12 cellular contexts compared by ENCODE assay signal in genomic region chr19:43674630-43674982, GRCh38. TPM values are rescaled to one million over a fixed set of nuclear protein-coding genes. Genes with fewer than 3 reads are reported as not detected.
DNase-seq lines count a peak whose midpoint lies in the region; ATAC-seq lines count a peak whose summit lies in the region.
"Had no signal": no experiment of that assay in that cellular context is flagged by ENCODE, and none has a peak within 500 bp of the region (broad histone marks: within the 10 kb centered on the region; RNA-seq: fewer than 3 reads in every experiment).

No MANE protein-coding gene starts in this region.

- H3K23ac ChIP-seq in trophoblast cell (ENCODE audit: low read length) = no peak overlapping the region

- no peak for ATAC-seq in HG02571 (IDR thresholded peaks at IDR 0.05; ENCODE audit: unreplicated experiment)

- H3K79me1 ChIP-seq in trophoblast cell (ENCODE audit: low read length) = no peaks in the 10 kb centered on the region

- H3K36me3 Mint-ChIP-seq in dendritic cell treated with granulocyte-macrophage colony-stimulating factor and Interleukin-4, amounts not matched to agents 40 ng/mL and 50 ng/mL, for 4 days (ENCODE audit: low read depth) = peaks cover 6% of the 10 kb centered on the region

- H3K36me3 ChIP-seq in trophoblast cell (ENCODE audit: control insufficient read depth in 1 of 2, insufficient read depth in 2 of 2, low read length in 2 of 2) = no peaks in the 10 kb centered on the region

- peak; percentile 55 for DNase-seq in Daoy (ENCODE audit: low read depth)
- peak; percentile 72 to 75 for DNase-seq in NOMO-1 (lab: John Stamatoyannopoulos, UW; ENCODE audit: unreplicated experiment in 2 of 2)
- peak in 1 of 2 donors; percentile 33 for DNase-seq in trophoblast cell
- no peak for DNase-seq in SHP77 (lab: John Stamatoyannopoulos, UW)
- DNase-seq in activated gamma-delta T cell (lab: John Stamatoyannopoulos, UW) = no peak
- no peak for DNase-seq in NCI-H1105 (lab: John Stamatoyannopoulos, UW)
- DNase-seq: activated T-cell treated with anti-CD3 and anti-CD28 coated beads, Interleukin-2, amount 50 U/mL, for 72 hours; dermis blood vessel endothelial cell; NCI-H345; T-helper 9 cell had no signal

- intact Hi-C loops in dendritic cell treated with granulocyte-macrophage colony-stimulating factor and Interleukin-4, amounts not matched to agents 40 ng/mL and 50 ng/mL, for 4 days (cut with micrococcal nuclease) = no loop called here

- no peaks in the 10 kb centered on the region for H3K79me2 ChIP-seq in trophoblast cell (ENCODE audit: control insufficient read depth, insufficient read depth, low read length, poor library complexity)

- no peak overlapping the region for H4K12ac ChIP-seq in trophoblast cell (ENCODE audit: low read depth, low read length)

- no peaks in the 10 kb centered on the region for H3K9me3 Mint-ChIP-seq in dendritic cell treated with granulocyte-macrophage colony-stimulating factor and Interleukin-4, amounts not matched to agents 40 ng/mL and 50 ng/mL, for 4 days
- H3K9me3 Mint-ChIP-seq: activated T-cell treated with anti-CD3 and anti-CD28 coated beads, Interleukin-2, amount 50 U/mL, for 72 hours had no signal

- no peak overlapping the region for H3K27ac ChIP-seq in trophoblast cell (ENCODE audit: low read depth, low read length)

- no peak overlapping the region for H2BK12ac ChIP-seq in trophoblast cell (ENCODE audit: low read length)

- no peak overlapping the region for H3K14ac ChIP-seq in trophoblast cell (ENCODE audit: low read length)

- no peak overlapping the region for H2BK5ac ChIP-seq in trophoblast cell (ENCODE audit: low read depth, low read length, poor library complexity)

- H3K4me1 ChIP-seq in trophoblast cell (ENCODE audit: control insufficient read depth in 1 of 2, insufficient read depth in 2 of 2, low read length in 2 of 2) = peaks cover 6 to 7% of the 10 kb centered on the region in 2 experiments

- peak overlapping the region; percentile 31 for H4K91ac ChIP-seq in trophoblast cell (ENCODE audit: low read depth, low read length)

- no peak overlapping the region for H3K18ac ChIP-seq in trophoblast cell (ENCODE audit: low read length)

- no CpG with 5 or more reads among the region's 3 CpGs for WGBS in trophoblast cell (ENCODE audit: extremely low coverage, insufficient coverage, insufficient read length)

- no peak overlapping the region for H3K4me3 ChIP-seq in trophoblast cell (ENCODE audit: low read depth, low read length)

- H3K4me3 Mint-ChIP-seq in dendritic cell treated with granulocyte-macrophage colony-stimulating factor and Interleukin-4, amounts not matched to agents 40 ng/mL and 50 ng/mL, for 4 days = no peak overlapping the region

- no peak overlapping the region for H3K4ac ChIP-seq in trophoblast cell (ENCODE audit: low read depth, low read length)

- no peak overlapping the region for H3K9ac ChIP-seq in trophoblast cell (ENCODE audit: low read length)

- no peak overlapping the region for H2BK120ac ChIP-seq in trophoblast cell (ENCODE audit: insufficient read depth, low read length, poor library complexity)

- H3K27me3 Mint-ChIP-seq in dendritic cell treated with granulocyte-macrophage colony-stimulating factor and Interleukin-4, amounts not matched to agents 40 ng/mL and 50 ng/mL, for 4 days = no peaks in the 10 kb centered on the region

- peaks cover 51% of the 10 kb centered on the region for H3K4me1 Mint-ChIP-seq in dendritic cell treated with granulocyte-macrophage colony-stimulating factor and Interleukin-4, amounts not matched to agents 40 ng/mL and 50 ng/mL, for 4 days (ENCODE audit: low read depth)

- H3K9me3 ChIP-seq in trophoblast cell (ENCODE audit: insufficient read depth, low read depth, low read length) = peaks cover 4% of the 10 kb centered on the region

- H3K27me3 ChIP-seq in trophoblast cell (ENCODE audit: insufficient read depth, low read length) = peaks cover 4% of the 10 kb centered on the region

- H2AFZ ChIP-seq in trophoblast cell (ENCODE audit: insufficient read depth, low read length, poor library complexity) = no peak overlapping the region

- peak overlapping the region; percentile 80 for H3K27ac Mint-ChIP-seq in dendritic cell treated with granulocyte-macrophage colony-stimulating factor and Interleukin-4, amounts not matched to agents 40 ng/mL and 50 ng/mL, for 4 days

- no peak overlapping the region for H2AK5ac ChIP-seq in trophoblast cell (ENCODE audit: low read length)

- no peak overlapping the region for H3K4me2 ChIP-seq in trophoblast cell (ENCODE audit: low read length)

- no peak overlapping the region for H4K8ac ChIP-seq in trophoblast cell (ENCODE audit: low read depth, low read length)

RNA-seq across cellular contexts. Expression of gene PLAUR, which starts 4.6 kb away (rescaled TPM):
- total RNA-seq in Daoy (2014; rRNA removed; shearing (Covaris generic)) = 159 and 206 TPM in 2 replicates
- polyA plus RNA-seq in trophoblast cell (2013) = 15.2 and 15.6 TPM in 2 replicates

RNA-seq across cellular contexts. Expression of gene CADM4, which starts 35.0 kb away (rescaled TPM):
- 4.8 and 9.9 TPM in 2 replicates for total RNA-seq in Daoy (2014; rRNA removed; shearing (Covaris generic))
- 5.5 and 5.8 TPM in 2 replicates for polyA plus RNA-seq in trophoblast cell (2013)

RNA-seq across cellular contexts. Expression of gene IRGC, which starts 41.3 kb away (rescaled TPM):
- not detected in 2 replicates for total RNA-seq in Daoy (2014; rRNA removed; shearing (Covaris generic))
- polyA plus RNA-seq in trophoblast cell (2013) = not detected in 2 replicates
- total RNA-seq: activated T-cell treated with anti-CD3 and anti-CD28 coated beads, Interleukin-2, amount 50 U/mL, for 72 hours; dermis blood vessel endothelial cell had no signal

RNA-seq across cellular contexts. Expression of gene ZNF428, which starts 55.2 kb away (rescaled TPM):
- total RNA-seq in Daoy (2014; rRNA removed; shearing (Covaris generic)) = 40.5 and 41.9 TPM in 2 replicates
- 14.9 and 15.3 TPM in 2 replicates for polyA plus RNA-seq in trophoblast cell (2013)

Comparison
In these comparisons a context has a peak if more than half of its experiments do, and no peak if none do; other contexts are left out.
1. DNase-seq: peak in Daoy (single experiment) and NOMO-1 (2 of 2); none in SHP77 (0 of 2), activated gamma-delta T cell (single experiment) and NCI-H1105 (single experiment).